ENCODE assay signal across 23 cellular contexts in genomic region chr14:21514341-21514740, GRCh38.
"Had no signal": no experiment of that assay in that cellular context is flagged by ENCODE, and none has a peak within 500 bp of the region (broad histone marks: within the 10 kb centered on the region; RNA-seq: fewer than 3 reads in every experiment).

No MANE protein-coding gene starts in this region.

- H3K9me3 ChIP-seq: Peyer's patch, SJSA1 had no signal

- H3K27me3 ChIP-seq: brain microvascular endothelial cell, cardiac muscle cell, Peyer's patch had no signal

- H3K4me3 ChIP-seq: cardiac muscle cell, Peyer's patch, SJSA1 had no signal

- DNase-seq: activated B cell treated with CpG ODN at 0.5 μM for 24 hours; activated CD4-positive, alpha-beta memory T cell treated with anti-CD3 and anti-CD28 coated beads, Interleukin-2, amount 10 ng/mL, durations not matched to agents 7 days and 5 days; activated CD4-positive, alpha-beta T cell treated with anti-CD3 and anti-CD28 coated beads for 1 hour; activated CD4-positive, alpha-beta T cell treated with anti-CD3 and anti-CD28 coated beads, Interleukin-2, amount 10 ng/mL, durations not matched to agents 7 days and 5 days; activated CD8-positive, alpha-beta memory T cell treated with anti-CD3 and anti-CD28 coated beads, Interleukin-2, amount 50 U/mL, for 4 hours; activated gamma-delta T cell treated with Interleukin-2 at 50 U/mL for 16 hours; activated naive CD4-positive, alpha-beta T cell treated with anti-CD3 and anti-CD28 coated beads, Interleukin-2, amount 10 ng/mL, durations not matched to agents 7 days and 5 days; activated naive CD8-positive, alpha-beta T cell treated with anti-CD3 and anti-CD28 coated beads for 36 hours; activated T-cell treated with anti-CD3 and anti-CD28 coated beads, Interleukin-2, amount 50 U/mL, for 72 hours; brain microvascular endothelial cell; MM.1S; NCI-H1105; NCI-H1436; NCI-H187 treated with DMSO at 0.1 percent for 48 hours; NCI-H2081 treated with DMSO at 0.1 percent for 48 hours; NCI-H446; NCI-H524; Peyer's patch; SHP77 had no signal

- H3K9me3 Mint-ChIP-seq: activated B cell treated with CpG ODN at 0.5 μM for 24 hours; activated CD4-positive, alpha-beta memory T cell treated with anti-CD3 and anti-CD28 coated beads, Interleukin-2, amount 10 ng/mL, durations not matched to agents 7 days and 5 days; activated naive CD4-positive, alpha-beta T cell treated with anti-CD3 and anti-CD28 coated beads, Interleukin-2, amount 10 ng/mL, durations not matched to agents 7 days and 5 days; activated naive CD8-positive, alpha-beta T cell treated with anti-CD3 and anti-CD28 coated beads for 36 hours; activated T-helper 2 cell treated with anti-CD3 and anti-CD28 coated beads, Interferon-gamma antibody, Interleukin-2, Interleukin-4, amounts not matched to agents 10 μg/mL and 5 μg/mL and 100 μg/mL, durations not matched to agents 14 hours and 24 hours and 36 hours; T-helper 1 cell treated with Interleukin-12 subunit alpha and Interleukin-12 subunit beta and Interleukin-4 antibody, amounts not matched to agents 30 μg/mL and 1 μg/mL, for 36 hours had no signal

- ATAC-seq: activated T-cell treated with anti-CD3 and anti-CD28 coated beads, Interleukin-2, amount 50 U/mL, for 72 hours had no signal

- H3K27ac Mint-ChIP-seq: activated B cell treated with CpG ODN at 0.5 μM for 24 hours; activated CD4-positive, alpha-beta memory T cell treated with anti-CD3 and anti-CD28 coated beads, Interleukin-2, amount 10 ng/mL, durations not matched to agents 7 days and 5 days; activated CD4-positive, alpha-beta T cell treated with anti-CD3 and anti-CD28 coated beads, Interleukin-2, amount 10 ng/mL, durations not matched to agents 7 days and 5 days; activated naive CD4-positive, alpha-beta T cell treated with anti-CD3 and anti-CD28 coated beads, Interleukin-2, amount 10 ng/mL, durations not matched to agents 7 days and 5 days; activated naive CD8-positive, alpha-beta T cell treated with anti-CD3 and anti-CD28 coated beads for 36 hours; activated T-cell treated with anti-CD3 and anti-CD28 coated beads, Interleukin-2, amount 50 U/mL, for 72 hours; activated T-helper 2 cell treated with anti-CD3 and anti-CD28 coated beads, Interferon-gamma antibody, Interleukin-2, Interleukin-4, amounts not matched to agents 10 μg/mL and 5 μg/mL and 100 μg/mL, durations not matched to agents 14 hours and 24 hours and 36 hours; T-helper 1 cell treated with Interleukin-12 subunit alpha and Interleukin-12 subunit beta and Interleukin-4 antibody, amounts not matched to agents 30 μg/mL and 1 μg/mL, for 36 hours had no signal

- H3K36me3 ChIP-seq: brain microvascular endothelial cell, cardiac muscle cell, Peyer's patch had no signal

- H3K27ac ChIP-seq: brain microvascular endothelial cell, cardiac muscle cell, SJSA1 had no signal

- H3K4me3 Mint-ChIP-seq: activated B cell treated with CpG ODN at 0.5 μM for 24 hours; activated CD4-positive, alpha-beta memory T cell treated with anti-CD3 and anti-CD28 coated beads, Interleukin-2, amount 10 ng/mL, durations not matched to agents 7 days and 5 days; activated CD4-positive, alpha-beta T cell treated with anti-CD3 and anti-CD28 coated beads, Interleukin-2, amount 10 ng/mL, durations not matched to agents 7 days and 5 days; activated naive CD4-positive, alpha-beta T cell treated with anti-CD3 and anti-CD28 coated beads, Interleukin-2, amount 10 ng/mL, durations not matched to agents 7 days and 5 days; activated naive CD8-positive, alpha-beta T cell treated with anti-CD3 and anti-CD28 coated beads for 36 hours; activated T-cell treated with anti-CD3 and anti-CD28 coated beads, Interleukin-2, amount 50 U/mL, for 72 hours; T-helper 1 cell treated with Interleukin-12 subunit alpha and Interleukin-12 subunit beta and Interleukin-4 antibody, amounts not matched to agents 30 μg/mL and 1 μg/mL, for 36 hours had no signal
